19 cellular contexts compared by ENCODE assay signal in genomic region chr7:14841850-14842249, GRCh38.
DNase-seq lines count a peak whose midpoint lies in the region; ATAC-seq and TF ChIP-seq lines count a peak whose summit lies in the region.
"Had no signal": no experiment of that assay in that cellular context is flagged by ENCODE, and none has a peak within 500 bp of the region (broad histone marks: within the 10 kb centered on the region; RNA-seq: fewer than 3 reads in every experiment).

No MANE protein-coding gene starts in this region.

- no peak overlapping the region for H4K5ac ChIP-seq in IMR-90 (ENCODE audit: low read depth, low read length)

- DNase-seq in EL (peak; percentile 42), IMR-90 (peak; percentile 36), epithelial cell of esophagus (ENCODE audit: low read depth) (peak; percentile 10), osteoblast (ENCODE audit: insufficient read length, low spot score, missing footprints) (peak; percentile 80), A673 (ENCODE audit: low spot score) (no peak), substantia nigra (lab: John Stamatoyannopoulos, UW) (no peak), NCI-H1417 treated with DMSO at 0.1 percent for 48 hours (lab: John Stamatoyannopoulos, UW) (no peak)
- no peak for DNase-seq in stimulated activated CD4-positive, alpha-beta T cell treated with anti-CD3 and anti-CD28 coated beads, Interleukin-12 subunit alpha, Interleukin-12 subunit beta, amount 100 ng/mL, for 4 hours
- DNase-seq: CD8-positive, alpha-beta T cell; DMS79; NCI-H2029; NCI-H2171; NCI-H748 treated with DMSO at 0.1 percent for 48 hours; OCI-M1; RPMI8226; SIG-M5 had no signal

- H3K4ac ChIP-seq in IMR-90 (ENCODE audit: low read depth, low read length), result no peak overlapping the region

- no peak for TF ChIP-seq RAD21 in IMR-90 (IDR thresholded peaks at IDR 0.05; ENCODE audit: low read length)

- H3K18ac ChIP-seq in IMR-90 (ENCODE audit: low read depth, low read length), result no peak overlapping the region

- H3K4me3 ChIP-seq in IMR-90 (ENCODE audit: insufficient read depth, low read depth, low read length), result no peak overlapping the region
- no peak overlapping the region for H3K4me3 ChIP-seq in epithelial cell of esophagus (ENCODE audit: low read length)
- H3K4me3 ChIP-seq in osteoblast (ENCODE audit: insufficient read depth, low read length), result no peak overlapping the region
- H3K4me3 ChIP-seq in A673 (ENCODE audit: low read depth, low read length, poor library complexity, severe bottlenecking), result no peak overlapping the region
- H3K4me3 ChIP-seq: BLaER1, K562 had no signal

- H3K14ac ChIP-seq in IMR-90 (replicated peaks; ENCODE audit: low read depth, low read length), result no peak overlapping the region

- TF ChIP-seq POLR2A in IMR-90 (IDR thresholded peaks at IDR 0.05; ENCODE audit: low read depth, low read length), result no peak

- H3K4me1 ChIP-seq in IMR-90 (ENCODE audit: control insufficient read depth, insufficient read depth, low read length), result no peaks in the 10 kb centered on the region
- H3K4me1 ChIP-seq in osteoblast (ENCODE audit: insufficient read depth, low read length), result peaks cover 40% of the 10 kb centered on the region
- H3K4me1 ChIP-seq in A673 (ENCODE audit: insufficient read depth, low read length, poor library complexity, severe bottlenecking), result peaks cover 28% of the 10 kb centered on the region
- H3K4me1 ChIP-seq: BLaER1 had no signal

- no peak overlapping the region for H4K8ac ChIP-seq in IMR-90 (ENCODE audit: low read depth in 2 of 2, low read length in 2 of 2)

- H3K27me3 ChIP-seq in IMR-90 (ENCODE audit: control insufficient read depth, insufficient read depth, low read length) (no peaks in the 10 kb centered on the region), osteoblast (ENCODE audit: insufficient read depth, low read length) (no peaks in the 10 kb centered on the region), A673 (replicated peaks; ENCODE audit: insufficient read depth, low read depth, low read length, poor library complexity) (no peaks in the 10 kb centered on the region)
- H3K27me3 ChIP-seq: BLaER1 had no signal

- H2BK20ac ChIP-seq in IMR-90 (ENCODE audit: low read depth, low read length), result no peak overlapping the region

- H3K9me3 ChIP-seq in IMR-90 (ENCODE audit: control insufficient read depth, insufficient read depth, low read length), result no peaks in the 10 kb centered on the region; the same call in 1 of the 2 replicates
- H3K9me3 ChIP-seq in osteoblast (ENCODE audit: low read depth, low read length), result no peaks in the 10 kb centered on the region
- H3K9me3 ChIP-seq in A673 (ENCODE audit: low read depth, low read length, poor library complexity, severe bottlenecking), result no peaks in the 10 kb centered on the region
- H3K9me3 ChIP-seq: BLaER1 had no signal

- no peak overlapping the region for H2BK5ac ChIP-seq in IMR-90 (ENCODE audit: low read depth, low read length, poor library complexity, severe bottlenecking)

- H2BK120ac ChIP-seq in IMR-90 (ENCODE audit: low read depth, low read length), result no peak overlapping the region

- H2AK9ac ChIP-seq in IMR-90 (replicated peaks; ENCODE audit: low read depth, low read length, poor library complexity), result no peak overlapping the region

- intact Hi-C loops in IMR-90 (cut with micrococcal nuclease) (no loop called here), A673 (cut with micrococcal nuclease; ENCODE audit: unreplicated experiment) (no loop called here)

- H3K36me3 ChIP-seq in IMR-90 (ENCODE audit: control insufficient read depth, insufficient read depth, low read length), result no peaks in the 10 kb centered on the region
- H3K36me3 ChIP-seq in osteoblast (ENCODE audit: insufficient read depth, low read length), result no peaks in the 10 kb centered on the region
- H3K36me3 ChIP-seq in A673 (ENCODE audit: insufficient read depth, low read length, poor library complexity, severe bottlenecking), result no peaks in the 10 kb centered on the region
- H3K36me3 ChIP-seq: BLaER1 had no signal

- no peak overlapping the region for H4K91ac ChIP-seq in IMR-90 (ENCODE audit: insufficient read depth, low read depth, low read length)

- H3K23ac ChIP-seq in IMR-90 (ENCODE audit: low read depth, low read length), result no peak overlapping the region

- no TSS peak for BruUV-seq in IMR-90 (replicated peaks; lab: Mats Ljungman, UMichigan)
- no TSS peak for BruUV-seq in A673 (replicated peaks; lab: Mats Ljungman, UMichigan)

- TF ChIP-seq CTCF in IMR-90 (conservative IDR thresholded peaks at IDR 0.05; ENCODE audit: low read depth, low read length), result no peak
- TF ChIP-seq CTCF in epithelial cell of esophagus (IDR thresholded peaks at IDR 0.05; ENCODE audit: insufficient read depth, low read depth, low read length, missing control alignments), result no peak
- no peak for TF ChIP-seq CTCF in osteoblast (IDR thresholded peaks at IDR 0.05; ENCODE audit: extremely low read depth, low read depth, low read length)
- TF ChIP-seq CTCF in A673 (conservative IDR thresholded peaks at IDR 0.05; ENCODE audit: low read depth, low read length), result no peak

- no peak overlapping the region for H3K9ac ChIP-seq in IMR-90 (ENCODE audit: low read depth, low read length)
- H3K9ac ChIP-seq: BLaER1 had no signal

- H3K79me2 ChIP-seq in osteoblast (ENCODE audit: insufficient read depth, low read length), result no peaks in the 10 kb centered on the region

- no peaks in the 10 kb centered on the region for H3K9me1 ChIP-seq in IMR-90 (ENCODE audit: insufficient read depth, low read length)

- no peak overlapping the region for H2BK15ac ChIP-seq in IMR-90 (ENCODE audit: low read depth, low read length)

- whole genome bisulfite sequencing in IMR-90 (ENCODE audit: extremely low coverage in 2 of 2, insufficient read length in 1 of 2), 2 experiments, result no CpG with 5 or more reads among the region's 1 CpG

- no peak overlapping the region for H3K56ac ChIP-seq in IMR-90 (ENCODE audit: extremely low read depth, insufficient read depth, low read length)

- H2AFZ ChIP-seq in IMR-90 (replicated peaks; ENCODE audit: low read length, poor library complexity) (no peak overlapping the region), osteoblast (ENCODE audit: low read length) (no peak overlapping the region)

- in situ Hi-C loops in IMR-90 (cut with MboI; ENCODE audit: low sequenced_read_pairs), result no loop called here

- no peaks in the 10 kb centered on the region for H4K20me1 ChIP-seq in IMR-90 (ENCODE audit: insufficient read depth, low read length)
- H4K20me1 ChIP-seq in osteoblast (ENCODE audit: insufficient read depth, low read length), result no peaks in the 10 kb centered on the region
- H4K20me1 ChIP-seq: BLaER1 had no signal

- no peaks in the 10 kb centered on the region for H3K79me1 ChIP-seq in IMR-90 (ENCODE audit: low read depth in 1 of 2, low read length in 2 of 2)

- POLR2A ChIA-PET in IMR-90 (lab: Charles Lee; ENCODE audit: unreplicated experiment) (no interaction called here), A673 (lab: Charles Lee; ENCODE audit: low non-redundant PET) (no interaction called here)

- H3K4me2 ChIP-seq in IMR-90 (ENCODE audit: low read depth, low read length) (no peak overlapping the region), osteoblast (ENCODE audit: insufficient read depth, low read length) (no peak overlapping the region)
- H3K4me2 ChIP-seq: BLaER1 had no signal

- ATAC-seq in IMR-90 (ENCODE audit: low read depth), result no peak
- ATAC-seq: CD8-positive, alpha-beta T cell; HCT116; K562 had no signal

- no peak overlapping the region for H2AK5ac ChIP-seq in IMR-90 (ENCODE audit: low read depth, low read length)

- CTCF ChIA-PET in IMR-90 (lab: Yijun Ruan, JAX), result no interaction called here
- CTCF ChIA-PET in A673 (lab: Charles Lee), result no interaction called here

- H3K27ac ChIP-seq in IMR-90 (ENCODE audit: insufficient read depth, low read length) (no peak overlapping the region), osteoblast (ENCODE audit: low read depth, low read length) (peak overlapping the region; percentile 68), A673 (ENCODE audit: low read depth, low read length, poor library complexity, severe bottlenecking) (no peak overlapping the region), substantia nigra (ENCODE audit: low read depth, low read length, poor library complexity, severe bottlenecking) (no peak overlapping the region)
- H3K27ac ChIP-seq: BLaER1 had no signal

- dilution Hi-C loops in IMR-90 (cut with HindIII; ENCODE audit: low sequenced_read_pairs, unreplicated experiment), result no loop called here

TF ChIP-seq in IMR-90, 13 proteins besides CTCF, POLR2A, EP300 and RAD21:
- TF ChIP-seq CHD1 (IDR thresholded peaks at IDR 0.05; ENCODE audit: low read depth, low read length) (no peak), MAFK (IDR thresholded peaks at IDR 0.05; ENCODE audit: low read depth, low read length) (no peak), ELK1 (IDR thresholded peaks at IDR 0.05; ENCODE audit: borderline replicate concordance, low read depth, low read length) (no peak), CEBPB (IDR thresholded peaks at IDR 0.05; ENCODE audit: low read depth, low read length) (peak; percentile 33; the same call in 1 of the 2 replicates), FOS (IDR thresholded peaks at IDR 0.05; ENCODE audit: low read depth, low read length) (0 out of 2 replicates have a peak, but pooled peaks have one; percentile 7), NFE2L2 (IDR thresholded peaks at IDR 0.05; ENCODE audit: low read depth, low read length) (no peak), RFX5 (IDR thresholded peaks at IDR 0.05; ENCODE audit: low read depth, low read length) (no peak)
TF ChIP-seq in IMR-90: peak in this region for 2.

Comparison
In these comparisons a context has a peak if more than half of its experiments do, and no peak if none do; other contexts are left out.
1. DNase-seq: peak in EL (single experiment), IMR-90 (single experiment), epithelial cell of esophagus (single experiment) and osteoblast (single experiment); none in A673 (single experiment), substantia nigra (0 of 49), NCI-H1417 treated with DMSO at 0.1 percent for 48 hours (single experiment) and stimulated activated CD4-positive, alpha-beta T cell treated with anti-CD3 and anti-CD28 coated beads, Interleukin-12 subunit alpha, Interleukin-12 subunit beta, amount 100 ng/mL, for 4 hours (single experiment).